In genomic region chr19:2410023-2410422, GRCh38 we compare ENCODE assay signal across 8 cellular contexts. TPM values are rescaled to one million over a fixed set of nuclear protein-coding genes. Genes with fewer than 3 reads are reported as not detected.
"Had no signal": no experiment of that assay in that cellular context is flagged by ENCODE, and none has a peak within 500 bp of the region (broad histone marks: within the 10 kb centered on the region; RNA-seq: fewer than 3 reads in every experiment).

No MANE protein-coding gene starts in this region.

- FAIRE-seq: HTR-8/SVneo had no signal

- H3K36me3 ChIP-seq: HAP-1 had no signal

- H3K9ac ChIP-seq: GM23248 had no signal

- H3K4me3 ChIP-seq: GM23248, HAP-1 had no signal

- DNase-seq: GM23248, GOT3, H7, IMR-90, KBM-7 had no signal

- H3K27ac ChIP-seq: GM23248 had no signal

- H3K4me1 ChIP-seq: HAP-1 had no signal

- ATAC-seq: HCT116 had no signal

- H2AFZ ChIP-seq: GM23248 had no signal

RNA-seq across cellular contexts. Expression of gene TMPRSS9, which starts 50.0 kb away (rescaled TPM):
- total RNA-seq: GM23248, H7, IMR-90 had no signal
- polyA plus RNA-seq: IMR-90 had no signal
